13 cellular contexts compared by ENCODE assay signal in the genomic region with DNA sequence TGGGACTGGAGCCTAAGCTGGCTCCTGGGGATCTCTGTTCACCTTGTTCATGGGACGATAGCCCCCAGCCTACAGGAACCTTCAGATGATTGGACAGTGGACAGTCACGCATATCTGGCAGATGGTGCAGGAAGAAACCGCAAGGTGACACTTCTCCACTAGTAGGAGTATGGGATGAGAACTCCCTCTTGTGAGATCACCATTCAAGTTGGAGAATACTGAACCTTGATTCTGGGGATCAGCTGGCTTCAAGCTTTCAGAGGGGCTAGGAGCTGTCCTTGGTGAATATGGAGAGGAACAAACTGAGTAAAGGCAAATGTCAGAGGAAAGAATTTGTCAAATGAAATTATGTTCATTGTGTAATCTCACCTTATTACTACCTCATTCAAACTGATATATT.
DNase-seq lines count a peak whose midpoint lies in the region; ATAC-seq and TF ChIP-seq lines count a peak whose summit lies in the region.
"Had no signal": no experiment of that assay in that cellular context is flagged by ENCODE, and none has a peak within 500 bp of the region (broad histone marks: within the 10 kb centered on the region; RNA-seq: fewer than 3 reads in every experiment).

No MANE protein-coding gene starts in this region.

- H2BK15ac ChIP-seq in mesenchymal stem cell (ENCODE audit: low read depth, poor library complexity, severe bottlenecking), result no peak overlapping the region

- peaks cover 21% of the 10 kb centered on the region for H3K4me1 Mint-ChIP-seq in T-helper 17 cell

- H3K4me1 ChIP-seq in HCT116 (ENCODE audit: control insufficient read depth in 1 of 2, insufficient read depth in 2 of 2, low read length in 2 of 2) (peaks cover 0 to 4% of the 10 kb centered on the region in 2 experiments; a peak in 1 of 4 replicates), mesenchymal stem cell (ENCODE audit: control insufficient read depth, insufficient read depth, low read depth, low read length) (no peaks in the 10 kb centered on the region), mammary epithelial cell (ENCODE audit: insufficient read depth, low read length) (no peaks in the 10 kb centered on the region), heart right ventricle (peaks cover 0 to 4% (median 0%) of the 10 kb centered on the region in 9 donors)
- H3K4me1 ChIP-seq: colonic mucosa, gastrocnemius medialis, left lung, tibial nerve had no signal

- no peak overlapping the region for H4K8ac ChIP-seq in mesenchymal stem cell (ENCODE audit: low read length)

- TF ChIP-seq CTCF in HCT116 (IDR thresholded peaks at IDR 0.05 in 2 of 3, conservative IDR thresholded peaks at IDR 0.05 in 1 of 3; ENCODE audit: borderline replicate concordance in 1 of 3, insufficient read depth in 1 of 3, low read depth in 2 of 3, low read length in 2 of 3) (peak in 2 of 3 experiments; percentile 19 to 40; a peak in 3 of 6 replicates), mammary epithelial cell (conservative IDR thresholded peaks at IDR 0.05 in 1 of 2, IDR thresholded peaks at IDR 0.05 in 1 of 2; ENCODE audit: extremely low read depth in 1 of 2, insufficient read depth in 1 of 2, low read depth in 1 of 2, low read length in 2 of 2) (no peak), heart right ventricle (IDR thresholded peaks at IDR 0.05) (no peak)

- CTCF ChIA-PET in HCT116 (lab: Charles Lee) (no interaction called here), mammary epithelial cell (lab: Charles Lee; ENCODE audit: low non-redundant PET) (no interaction called here)

- 94% methylated on average over 3 of the region's 3 CpGs for WGBS in mesenchymal stem cell
- WGBS in mammary epithelial cell (ENCODE audit: low coverage, missing lambda C conversion rate), result 95% methylated on average over 3 of the region's 3 CpGs
- WGBS in heart right ventricle, 2 donors, result 93 to 94% methylated on average over 3 of the region's 3 CpGs

- in situ Hi-C loops in mammary epithelial cell (cut with MboI; ENCODE audit: low sequenced_read_pairs in 2 of 2), result no loop called here

- H3K27me3 ChIP-seq in HCT116 (ENCODE audit: insufficient read depth, low read length) (no peaks in the 10 kb centered on the region), mesenchymal stem cell (ENCODE audit: control insufficient read depth in 1 of 2, insufficient read depth in 1 of 2, low read length in 2 of 2) (no peaks in the 10 kb centered on the region), mammary epithelial cell (ENCODE audit: insufficient read depth, low read length) (no peaks in the 10 kb centered on the region), heart right ventricle (no peaks in the 10 kb centered on the region)
- H3K27me3 ChIP-seq: colonic mucosa, gastrocnemius medialis, left lung, tibial nerve had no signal

- BruUV-seq in HCT116 (replicated peaks; lab: Mats Ljungman, UMichigan) (no TSS peak), mammary epithelial cell (replicated peaks; lab: Mats Ljungman, UMichigan) (no TSS peak)

- no peak overlapping the region for H3K27ac ChIP-seq in HCT116 (ENCODE audit: low read depth, low read length)
- no peak overlapping the region for H3K27ac ChIP-seq in mesenchymal stem cell (ENCODE audit: low read length, poor library complexity, severe bottlenecking)
- H3K27ac ChIP-seq in mammary epithelial cell (ENCODE audit: insufficient read depth, low read depth, low read length), result no peak overlapping the region
- H3K27ac ChIP-seq in heart right ventricle, result no peak overlapping the region
- H3K27ac ChIP-seq: colonic mucosa, gastrocnemius medialis, left lung, tibial nerve had no signal

- TF ChIP-seq RAD21 in HCT116 (IDR thresholded peaks at IDR 0.05; ENCODE audit: low read depth), result no peak

- H3K36me3 Mint-ChIP-seq in T-helper 17 cell (ENCODE audit: low read depth), result peaks cover 8% of the 10 kb centered on the region

- no peak overlapping the region for H4K91ac ChIP-seq in mesenchymal stem cell (ENCODE audit: low read length)

- no peak overlapping the region for H2BK12ac ChIP-seq in mesenchymal stem cell (ENCODE audit: low read length in 2 of 2)

- H3K4me3 Mint-ChIP-seq in T-helper 17 cell, result peak overlapping the region; percentile 72

- DNase-seq in DMS53 (lab: John Stamatoyannopoulos, UW) (peak; percentile 48), DMS53 treated with DMSO at 0.1 percent for 48 hours (lab: John Stamatoyannopoulos, UW; ENCODE audit: unreplicated experiment) (no peak), HCT116 (ENCODE audit: low read depth, low spot score) (no peak), T-helper 17 cell (no peak), mesenchymal stem cell (peak; percentile 13), mammary epithelial cell (no peak), glomerular visceral epithelial cell (ENCODE audit: extremely low spot score) (no peak), heart right ventricle (no peak)
- DNase-seq: colonic mucosa, gastrocnemius medialis, left lung, NCI-H1105 had no signal

- H3K23ac ChIP-seq in mesenchymal stem cell (ENCODE audit: low read length in 2 of 2), result no peak overlapping the region

- H3K36me3 ChIP-seq in HCT116 (ENCODE audit: control insufficient read depth in 1 of 2, insufficient read depth in 2 of 2, low read length in 2 of 2) (no peaks in the 10 kb centered on the region), mesenchymal stem cell (ENCODE audit: control insufficient read depth in 1 of 2, insufficient read depth in 2 of 2, low read depth in 1 of 2, low read length in 2 of 2) (peaks cover 3 to 10% of the 10 kb centered on the region in 2 experiments), mammary epithelial cell (ENCODE audit: insufficient read depth, low read length) (no peaks in the 10 kb centered on the region), heart right ventricle (no peaks in the 10 kb centered on the region)
- H3K36me3 ChIP-seq: colonic mucosa, gastrocnemius medialis, left lung had no signal

- H2BK120ac ChIP-seq in mesenchymal stem cell (ENCODE audit: low read depth, low read length), result no peak overlapping the region

- intact Hi-C loops in HCT116 (cut with micrococcal nuclease) (no loop called here), mammary epithelial cell (cut with micrococcal nuclease) (loop anchor here (10.0 kb wide), 1 partner anchor 74 kb away; no protein-coding TSS in a partner anchor), heart right ventricle (cut with DNase I) (no loop called here)

- no peak overlapping the region for H3K18ac ChIP-seq in mesenchymal stem cell (ENCODE audit: low read depth in 1 of 2, low read length in 2 of 2)

- peak; percentile 81 for ATAC-seq in HCT116
- no peak for ATAC-seq in T-helper 17 cell
- no peak for ATAC-seq in heart right ventricle
- ATAC-seq: gastrocnemius medialis, left lung had no signal

- H4K20me1 ChIP-seq in HCT116 (ENCODE audit: insufficient read depth) (no peaks in the 10 kb centered on the region), mammary epithelial cell (ENCODE audit: insufficient read depth, low read length) (no peaks in the 10 kb centered on the region)

- H3K14ac ChIP-seq in mesenchymal stem cell (ENCODE audit: low read length in 2 of 2), result no peak overlapping the region

- RAD21 ChIA-PET in HCT116 (lab: Charles Lee; ENCODE audit: low non-redundant PET in 1 of 2, low total read pairs in 2 of 2, uncharacterized antibody in 2 of 2, unreplicated experiment in 2 of 2), result no interaction called here

- H3K9me2 ChIP-seq in HCT116 (ENCODE audit: insufficient read depth), result no peaks in the 10 kb centered on the region

- dilution Hi-C loops in mammary epithelial cell (cut with HindIII; ENCODE audit: low sequenced_read_pairs), result loop anchor here (5.0 kb wide), 1 partner anchor 72 kb away; no protein-coding TSS in a partner anchor

- H3K4me2 ChIP-seq in HCT116 (ENCODE audit: low read length), result no peak overlapping the region
- no peak overlapping the region for H3K4me2 ChIP-seq in mesenchymal stem cell (ENCODE audit: low read length, poor library complexity, severe bottlenecking)
- no peak overlapping the region for H3K4me2 ChIP-seq in mammary epithelial cell (ENCODE audit: insufficient read depth, low read depth, low read length)

- H3K4me3 ChIP-seq in HCT116 (replicated peaks in 1 of 2; ENCODE audit: low read depth in 1 of 2, low read length in 2 of 2) (no peak overlapping the region), mesenchymal stem cell (ENCODE audit: insufficient read depth in 1 of 2, low read depth in 1 of 2, low read length in 2 of 2) (no peak overlapping the region), mammary epithelial cell (replicated peaks in 1 of 3; ENCODE audit: insufficient read depth in 1 of 3, low read depth in 2 of 3, low read length in 3 of 3) (no peak overlapping the region), heart right ventricle (no peak overlapping the region)
- H3K4me3 ChIP-seq: colonic mucosa, gastrocnemius medialis, left lung, tibial nerve had no signal

- H3K9ac ChIP-seq in HCT116 (ENCODE audit: low read length), result no peak overlapping the region
- H3K9ac ChIP-seq in mesenchymal stem cell (ENCODE audit: low read length), result no peak overlapping the region
- H3K9ac ChIP-seq in mammary epithelial cell (ENCODE audit: insufficient read depth, low read length), result no peak overlapping the region

- POLR2A ChIA-PET in HCT116 (lab: Charles Lee), result no interaction called here

- H3K9me3 ChIP-seq in HCT116 (ENCODE audit: control insufficient read depth in 1 of 2, insufficient read depth in 1 of 2, low read depth in 1 of 2, low read length in 2 of 2) (no peaks in the 10 kb centered on the region), T-helper 17 cell (ENCODE audit: control insufficient read depth, low read length, poor library complexity, severe bottlenecking) (no peaks in the 10 kb centered on the region), mesenchymal stem cell (ENCODE audit: control insufficient read depth, low read length) (no peaks in the 10 kb centered on the region), mammary epithelial cell (replicated peaks; ENCODE audit: insufficient read depth, low read length) (no peaks in the 10 kb centered on the region), heart right ventricle (no peaks in the 10 kb centered on the region)
- H3K9me3 ChIP-seq: colonic mucosa, gastrocnemius medialis, left lung, tibial nerve had no signal

- H2AFZ ChIP-seq in HCT116 (ENCODE audit: low read depth, low read length, poor library complexity, severe bottlenecking) (no peak overlapping the region), mesenchymal stem cell (ENCODE audit: low read depth, low read length) (no peak overlapping the region), mammary epithelial cell (ENCODE audit: low read depth, low read length) (no peak overlapping the region)

- peaks cover 1% of the 10 kb centered on the region for H3K27me3 Mint-ChIP-seq in T-helper 17 cell

- no peaks in the 10 kb centered on the region for H3K79me1 ChIP-seq in mesenchymal stem cell (replicated peaks; ENCODE audit: low read length, poor library complexity, severe bottlenecking)

- no peaks in the 10 kb centered on the region for H3K79me2 ChIP-seq in HCT116 (ENCODE audit: insufficient read depth, low read length)
- H3K79me2 ChIP-seq in mammary epithelial cell (ENCODE audit: insufficient read depth, low read length), result no peaks in the 10 kb centered on the region

- H3K4ac ChIP-seq in mesenchymal stem cell (ENCODE audit: low read depth in 1 of 2, low read length in 2 of 2), result no peak overlapping the region

- no peak overlapping the region for H3K27ac Mint-ChIP-seq in T-helper 17 cell

- no peak for TF ChIP-seq POLR2A in HCT116 (IDR thresholded peaks at IDR 0.05; ENCODE audit: borderline replicate concordance, extremely low read depth, insufficient read depth, insufficient read length)

- no peak overlapping the region for H2BK5ac ChIP-seq in mesenchymal stem cell (ENCODE audit: low read depth, low read length, poor library complexity, severe bottlenecking)

- no peak overlapping the region for H2AK5ac ChIP-seq in mesenchymal stem cell (ENCODE audit: low read length, severe bottlenecking)

Comparison
In these comparisons a context has a peak if more than half of its experiments do, and no peak if none do; other contexts are left out.
1. DNase-seq: peak in DMS53 (single experiment) and mesenchymal stem cell (single experiment); none in DMS53 treated with DMSO at 0.1 percent for 48 hours (single experiment), HCT116 (single experiment), T-helper 17 cell (0 of 3), mammary epithelial cell (single experiment), glomerular visceral epithelial cell (single experiment) and heart right ventricle (0 of 2).
2. CTCF ChIP-seq: peak in HCT116 (2 of 3); none in mammary epithelial cell (0 of 2) and heart right ventricle (0 of 9).